ENCODE assay signal across 10 cellular contexts in the genomic region with DNA sequence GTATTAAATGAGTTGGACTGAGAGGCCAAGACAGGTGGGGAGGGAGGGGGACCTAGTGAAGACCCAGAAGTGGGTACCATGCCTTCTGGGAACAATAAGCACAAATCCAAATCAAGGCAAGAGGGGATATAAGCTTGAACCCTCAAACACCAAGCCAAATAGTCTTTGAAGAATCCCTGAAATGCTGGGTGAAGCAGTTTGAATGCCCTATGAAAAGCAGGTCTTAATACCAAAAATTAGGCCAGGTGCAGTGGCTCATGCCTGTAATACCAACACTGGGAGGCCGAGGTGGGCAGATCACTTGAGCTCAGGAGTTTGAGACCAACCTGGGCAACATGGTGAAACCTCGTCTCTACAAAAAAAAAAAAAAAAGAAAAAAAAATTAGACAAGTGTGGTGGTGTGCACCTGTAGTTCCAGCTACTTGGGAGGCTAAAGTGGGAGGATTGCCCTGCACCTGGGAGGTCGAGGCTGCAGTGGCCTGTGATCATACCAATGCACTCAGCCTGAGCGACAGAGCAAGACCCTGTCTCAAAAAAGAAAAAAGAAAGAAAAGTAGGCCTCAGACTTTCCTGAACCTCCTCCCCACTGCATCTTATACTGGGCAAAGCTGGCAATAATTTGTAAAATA. TPM values are rescaled to one million over a fixed set of nuclear protein-coding genes. Genes with fewer than 3 reads are reported as not detected.
A peak's percentile ranks its signal among the peaks of the same experiment; 100 is the strongest.
DNase-seq lines count a peak whose midpoint lies in the region; ATAC-seq, FAIRE-seq and TF ChIP-seq lines count a peak whose summit lies in the region.
"Had no signal": no experiment of that assay in that cellular context is flagged by ENCODE, and none has a peak within 500 bp of the region (broad histone marks: within the 10 kb centered on the region; RNA-seq: fewer than 3 reads in every experiment).

No MANE protein-coding gene starts in this region.

- peaks cover 0 to 13% of the 10 kb centered on the region in 2 donors for H3K36me3 ChIP-seq in left lung
- H3K36me3 ChIP-seq in testis (ENCODE audit: low read depth, missing control alignments): no peaks in the 10 kb centered on the region
- H3K36me3 ChIP-seq: colonic mucosa had no signal

- no peak for TF ChIP-seq POLR2A in testis (IDR thresholded peaks at IDR 0.05)
- TF ChIP-seq POLR2A in GM12892 (IDR thresholded peaks at IDR 0.05; ENCODE audit: low read depth, low read length): no peak

- H3K27me3 ChIP-seq in left lung (no peaks in the 10 kb centered on the region), testis (no peaks in the 10 kb centered on the region)
- H3K27me3 ChIP-seq: colonic mucosa had no signal

- H3K4me1 ChIP-seq in left lung (peaks cover 8 to 59% of the 10 kb centered on the region in 2 donors), testis (peaks cover 15% of the 10 kb centered on the region)
- H3K4me1 ChIP-seq: colonic mucosa had no signal

- FAIRE-seq in GM12892 (lab: Jason Lieb, UNC): no peak

- no peaks in the 10 kb centered on the region for H3K9me3 ChIP-seq in left lung
- no peaks in the 10 kb centered on the region for H3K9me3 ChIP-seq in testis
- H3K9me3 ChIP-seq: colonic mucosa had no signal

- no peak overlapping the region for H3K4me3 ChIP-seq in left lung
- H3K4me3 ChIP-seq in testis: no peak overlapping the region
- H3K4me3 ChIP-seq: colonic mucosa had no signal

- peak; percentile 53 for DNase-seq in activated CD8-positive, alpha-beta memory T cell treated with anti-CD3 and anti-CD28 coated beads for 24 hours
- no peak for DNase-seq in activated CD8-positive, alpha-beta memory T cell treated with anti-CD3 and anti-CD28 coated beads, Interleukin-2, amount 50 U/mL, for 4 hours
- peak; percentile 46 for DNase-seq in activated CD8-positive, alpha-beta memory T cell treated with anti-CD3 and anti-CD28 coated beads, Interleukin-2, amount 50 U/mL, for 48 hours
- DNase-seq in left lung (no peak), testis (no peak), NOMO-1 treated with dmso at 0.1 percent for 144 hours (lab: John Stamatoyannopoulos, UW; ENCODE audit: unreplicated experiment) (no peak), GM12892 (ENCODE audit: insufficient read length) (no peak), DMS53 treated with DMSO at 0.1 percent for 48 hours (lab: John Stamatoyannopoulos, UW; ENCODE audit: unreplicated experiment) (no peak)
- DNase-seq: colonic mucosa, nucleus accumbens had no signal

- no peak for TF ChIP-seq CTCF in left lung (IDR thresholded peaks at IDR 0.05)
- no peak for TF ChIP-seq CTCF in testis (IDR thresholded peaks at IDR 0.05)

- H3K27ac ChIP-seq in left lung (peak overlapping the region; percentile 100), testis (peak overlapping the region; percentile 69 to 100)

- no peak for ATAC-seq in left lung

- intact Hi-C loops in left lung (cut with DNase I) (no loop called here), testis (cut with DNase I; ENCODE audit: low total_unique reads) (no loop called here)

- 87 to 90% methylated on average over 4 of the region's 4 CpGs for WGBS in testis, 2 donors

RNA-seq across cellular contexts. Expression of gene PCBP1, which starts 3.5 kb away (rescaled TPM):
- total RNA-seq in left lung (100 to 1,000 TPM; 297 to 404 TPM), testis (100 to 1,000 TPM; 144 to 200 TPM)
- polyA plus RNA-seq in testis (ENCODE audit: insufficient read depth, low read depth, low replicate concordance): 270 TPM
- polyA plus RNA-seq in GM12892 (2012; ENCODE audit: missing spikeins): 146 TPM

Comparison
In these comparisons a context has a peak if more than half of its experiments do, and no peak if none do; other contexts are left out.
1. DNase-seq: peak in activated CD8-positive, alpha-beta memory T cell treated with anti-CD3 and anti-CD28 coated beads for 24 hours (single experiment) and activated CD8-positive, alpha-beta memory T cell treated with anti-CD3 and anti-CD28 coated beads, Interleukin-2, amount 50 U/mL, for 48 hours (single experiment); none in activated CD8-positive, alpha-beta memory T cell treated with anti-CD3 and anti-CD28 coated beads, Interleukin-2, amount 50 U/mL, for 4 hours (single experiment), left lung (0 of 2), testis (single experiment), NOMO-1 treated with dmso at 0.1 percent for 144 hours (single experiment), GM12892 (single experiment) and DMS53 treated with DMSO at 0.1 percent for 48 hours (single experiment).